Comparison of ENCODE assay signal across 8 cellular contexts in genomic region chr16:57951204-57951960, GRCh38. TPM values are rescaled to one million over a fixed set of nuclear protein-coding genes. Genes with fewer than 3 reads are reported as not detected.
"Had no signal": no experiment of that assay in that cellular context is flagged by ENCODE, and none has a peak within 500 bp of the region (broad histone marks: within the 10 kb centered on the region; RNA-seq: fewer than 3 reads in every experiment).

No MANE protein-coding gene starts in this region.

- H3K9me3 Mint-ChIP-seq: GM23338, H9 had no signal

- H3K4me1 Mint-ChIP-seq: IgD-negative memory B cell had no signal

- H3K36me3 Mint-ChIP-seq: IgD-negative memory B cell had no signal

- H3K27ac ChIP-seq: HL-60 had no signal

- H3K27ac Mint-ChIP-seq: GM23338, H9 had no signal

- H3K4me2 ChIP-seq: GM23338 had no signal

- H3K4me3 ChIP-seq: GM23338 had no signal

- ATAC-seq: GM23338 had no signal

- DNase-seq: H9, HCEC 1CT, KG1 had no signal

- FAIRE-seq: H1, H54 had no signal

- H3K4me3 Mint-ChIP-seq: GM23338, H9, IgD-negative memory B cell had no signal

- H2AFZ ChIP-seq: GM23338 had no signal

RNA-seq across cellular contexts. Expression of gene CNGB1, which starts 19.5 kb away (rescaled TPM):
- total RNA-seq: GM23338, H1, H9 had no signal
- polyA plus RNA-seq: GM23338, H1, IgD-negative memory B cell had no signal
